13 cellular contexts compared by ENCODE assay signal in the genomic region with DNA sequence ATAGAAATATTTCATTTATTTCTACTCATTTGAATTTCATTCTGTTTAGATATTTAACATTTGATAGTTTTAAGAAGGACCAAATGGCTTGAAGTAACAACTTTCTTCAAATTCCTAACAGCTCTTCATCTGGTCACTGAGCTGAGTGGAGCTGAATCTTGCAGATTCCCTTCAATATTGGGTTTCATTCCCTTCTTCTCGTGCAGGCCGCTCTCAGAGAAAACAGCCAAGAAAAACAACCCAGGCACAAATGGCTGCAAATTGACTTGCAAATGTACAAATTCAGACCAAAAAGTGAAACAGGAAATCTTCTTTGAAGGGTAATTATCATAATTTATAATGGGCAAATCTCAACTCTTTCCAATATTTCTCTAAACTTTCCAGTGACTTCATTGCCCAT. TPM values are rescaled to one million over a fixed set of nuclear protein-coding genes. Genes with fewer than 3 reads are reported as not detected.
A peak's percentile ranks its signal among the peaks of the same experiment; 100 is the strongest.
DNase-seq lines count a peak whose midpoint lies in the region; ATAC-seq and TF ChIP-seq lines count a peak whose summit lies in the region.
"Had no signal": no experiment of that assay in that cellular context is flagged by ENCODE, and none has a peak within 500 bp of the region (broad histone marks: within the 10 kb centered on the region; RNA-seq: fewer than 3 reads in every experiment).

No MANE protein-coding gene starts in this region.

- no peak for TF ChIP-seq CTCF in osteocyte (IDR thresholded peaks at IDR 0.05)

- no peak overlapping the region for H3K4me3 Mint-ChIP-seq in osteocyte (ENCODE audit: unreplicated experiment)
- H3K4me3 Mint-ChIP-seq: CD14-positive monocyte; CD4-positive, alpha-beta memory T cell; HFFc6 had no signal

- intact Hi-C loops in Right ventricle myocardium inferior (cut with DNase I), result no loop called here

- no peak for TF ChIP-seq POLR2A in erythroblast (IDR thresholded peaks at IDR 0.05; ENCODE audit: low read length)

- H3K27me3 Mint-ChIP-seq in osteocyte (ENCODE audit: unreplicated experiment), result no peaks in the 10 kb centered on the region

- DNase-seq in astrocyte of the hippocampus (ENCODE audit: low read depth, low spot score) (peak; percentile 63), fibroblast of peridontal ligament (ENCODE audit: extremely low read depth) (peak; percentile 54), osteocyte (ENCODE audit: extremely low spot score, unreplicated experiment) (no peak), Right ventricle myocardium inferior (ENCODE audit: missing footprints) (no peak), erythroblast (lab: John Stamatoyannopoulos, UW) (no peak)
- no peak for DNase-seq in stimulated activated CD4-positive, alpha-beta T cell treated with anti-CD3 and anti-CD28 coated beads, Interleukin-1b, Interleukin-23, amount 100 ng/mL, for 48 hours
- DNase-seq: CD4-positive, alpha-beta memory T cell; GOT3; H7; HFFc6 had no signal

- no peaks in the 10 kb centered on the region for H3K9me3 Mint-ChIP-seq in osteocyte (ENCODE audit: unreplicated experiment)
- H3K9me3 Mint-ChIP-seq: CD14-positive monocyte, HFFc6 had no signal

- peaks cover 31% of the 10 kb centered on the region for H3K4me1 Mint-ChIP-seq in osteocyte (ENCODE audit: unreplicated experiment)
- H3K4me1 Mint-ChIP-seq: CD4-positive, alpha-beta memory T cell had no signal

- peak overlapping the region; percentile 33 for H3K27ac Mint-ChIP-seq in osteocyte (ENCODE audit: unreplicated experiment)
- H3K27ac Mint-ChIP-seq: CD14-positive monocyte; CD4-positive, alpha-beta memory T cell; HFFc6 had no signal

- peaks cover 29% of the 10 kb centered on the region for H3K36me3 Mint-ChIP-seq in osteocyte (ENCODE audit: unreplicated experiment)
- H3K36me3 Mint-ChIP-seq: CD14-positive monocyte had no signal

- ATAC-seq in GM19035 (IDR thresholded peaks at IDR 0.05; ENCODE audit: unreplicated experiment) (no peak), Right ventricle myocardium inferior (no peak)
- ATAC-seq: HCT116 had no signal

RNA-seq across cellular contexts. Expression of gene GCG, which starts 30.3 kb away (rescaled TPM):
- total RNA-seq in osteocyte, result 0.57 TPM in 1 of 2 replicates, not detected in the other
- not detected for total RNA-seq in Right ventricle myocardium inferior
- total RNA-seq: CD4-positive, alpha-beta memory T cell; H7; HFFc6 had no signal

Comparison
In these comparisons a context has a peak if more than half of its experiments do, and no peak if none do; other contexts are left out.
1. DNase-seq: peak in astrocyte of the hippocampus (single experiment) and fibroblast of peridontal ligament (single experiment); none in osteocyte (single experiment), stimulated activated CD4-positive, alpha-beta T cell treated with anti-CD3 and anti-CD28 coated beads, Interleukin-1b, Interleukin-23, amount 100 ng/mL, for 48 hours (single experiment), Right ventricle myocardium inferior (single experiment) and erythroblast (0 of 2).